ENCODE assay signal across 9 cellular contexts in the genomic region with DNA sequence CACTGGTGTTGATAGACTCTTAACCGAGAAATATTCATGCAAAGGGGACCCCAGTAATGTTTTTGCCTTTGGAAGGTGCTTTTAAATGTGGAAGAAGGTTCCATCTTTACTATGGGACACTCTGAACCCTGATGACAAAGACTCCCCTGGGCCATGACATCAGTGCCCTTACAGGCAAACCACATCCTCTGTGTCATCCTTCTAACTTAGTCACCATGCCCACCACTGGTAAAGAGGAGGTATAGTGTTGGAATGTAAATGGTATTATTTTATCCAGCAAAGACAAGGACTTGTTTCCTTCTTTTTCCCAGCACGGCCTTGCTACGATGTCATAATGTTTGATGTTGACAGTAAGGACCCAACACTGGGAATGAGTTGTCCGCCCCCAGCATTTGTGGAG. TPM values are rescaled to one million over a fixed set of nuclear protein-coding genes. Genes with fewer than 3 reads are reported as not detected.
DNase-seq lines count a peak whose midpoint lies in the region; ATAC-seq, FAIRE-seq and TF ChIP-seq lines count a peak whose summit lies in the region.
"Had no signal": no experiment of that assay in that cellular context is flagged by ENCODE, and none has a peak within 500 bp of the region (broad histone marks: within the 10 kb centered on the region; RNA-seq: fewer than 3 reads in every experiment).

No MANE protein-coding gene starts in this region.

- peaks cover 68% of the 10 kb centered on the region for H3K36me3 Mint-ChIP-seq in T-helper 1 cell treated with Interleukin-12 subunit alpha and Interleukin-12 subunit beta and Interleukin-4 antibody, amounts not matched to agents 30 μg/mL and 1 μg/mL, for 36 hours (ENCODE audit: low read depth)

- TF ChIP-seq EP300 in GM12878 (IDR thresholded peaks at IDR 0.05; ENCODE audit: borderline replicate concordance in 1 of 2, control insufficient read depth in 1 of 2, low read depth in 2 of 2, low read length in 2 of 2) = no peak

- peaks cover 21% of the 10 kb centered on the region for H3K4me1 Mint-ChIP-seq in T-helper 1 cell treated with Interleukin-12 subunit alpha and Interleukin-12 subunit beta and Interleukin-4 antibody, amounts not matched to agents 30 μg/mL and 1 μg/mL, for 36 hours (ENCODE audit: low read depth)

- RAD21 ChIA-PET in GM12878 (lab: Charles Lee; ENCODE audit: unreplicated experiment) = no interaction called here

- WGBS in GM23248 (ENCODE audit: low coverage in 1 of 2, low lambda C conversion rate in 2 of 2, missing lambda C conversion rate in 2 of 2), 2 experiments = 18 to 23% methylated on average over 4 of the region's 4 CpGs
- WGBS in GM12878 (ENCODE audit: insufficient coverage, insufficient replicate concordance, low lambda C conversion rate, missing lambda C conversion rate) = 95% methylated on average over 4 of the region's 4 CpGs

- peaks cover 35% of the 10 kb centered on the region for H3F3A ChIP-seq in GM23248 (ENCODE audit: insufficient read depth)

- in situ Hi-C loops in GM23248 (cut with MboI) (no loop called here), GM12878 (cut with MboI) (loop anchor here (25.0 kb wide), 1 partner anchor 643 kb away; a partner anchor contains a TSS)

- H3K27ac ChIP-seq in GM23248 (peak overlapping the region; percentile 89), GM12878 (ENCODE audit: control insufficient read depth, insufficient read depth) (no peak overlapping the region)

- H3K27me3 Mint-ChIP-seq in T-helper 1 cell treated with Interleukin-12 subunit alpha and Interleukin-12 subunit beta and Interleukin-4 antibody, amounts not matched to agents 30 μg/mL and 1 μg/mL, for 36 hours (ENCODE audit: low read depth) = no peaks in the 10 kb centered on the region
- H3K27me3 Mint-ChIP-seq: IgD-negative memory B cell had no signal

- no peaks in the 10 kb centered on the region for H4K20me1 ChIP-seq in GM23248 (ENCODE audit: insufficient read depth)
- no peaks in the 10 kb centered on the region for H4K20me1 ChIP-seq in GM12878 (ENCODE audit: control insufficient read depth, insufficient read depth)

- H3K4me2 ChIP-seq in GM23248 (ENCODE audit: unreplicated experiment) (peak overlapping the region; percentile 52), GM12878 (ENCODE audit: control insufficient read depth, insufficient read depth) (no peak overlapping the region)

- peak overlapping the region; percentile 17; the same call in 1 of the 2 replicates for H3K4me3 ChIP-seq in GM23248
- no peak overlapping the region for H3K4me3 ChIP-seq in GM12878

- H3K36me3 ChIP-seq in GM23248 (ENCODE audit: low read depth) (peaks cover 30% of the 10 kb centered on the region), GM12878 (ENCODE audit: control insufficient read depth in 2 of 2, insufficient read depth in 2 of 2, low read length in 1 of 2) (peaks cover 20 to 51% of the 10 kb centered on the region in 2 experiments)

- H3K9me2 ChIP-seq in GM23248 (ENCODE audit: insufficient read depth) = no peaks in the 10 kb centered on the region

- SMC1A ChIA-PET in GM12878 (lab: Charles Lee; ENCODE audit: uncharacterized antibody, unreplicated experiment) = no interaction called here

- CTCF ChIA-PET in GM12878 (lab: Yijun Ruan, JAX) = no interaction called here

- H3K27me3 ChIP-seq in GM23248 (replicated peaks; ENCODE audit: insufficient read depth) = no peaks in the 10 kb centered on the region
- no peaks in the 10 kb centered on the region for H3K27me3 ChIP-seq in GM12878 (replicated peaks in 1 of 2; ENCODE audit: control insufficient read depth in 2 of 2, insufficient read depth in 2 of 2, low read length in 1 of 2)

- peak overlapping the region; percentile 42 for H3K4me3 Mint-ChIP-seq in T-helper 1 cell treated with Interleukin-12 subunit alpha and Interleukin-12 subunit beta and Interleukin-4 antibody, amounts not matched to agents 30 μg/mL and 1 μg/mL, for 36 hours
- H3K4me3 Mint-ChIP-seq: IgD-negative memory B cell had no signal

- peaks cover 45% of the 10 kb centered on the region for H3K79me2 ChIP-seq in GM23248 (ENCODE audit: insufficient read depth)
- H3K79me2 ChIP-seq in GM12878 (ENCODE audit: control insufficient read depth, insufficient read depth, low read length) = no peaks in the 10 kb centered on the region

- FAIRE-seq in GM12878 (lab: Jason Lieb, UNC) = no peak

- intact Hi-C loops in GM12878 (cut with micrococcal nuclease; ENCODE audit: unreplicated experiment) = no loop called here

- H3K27ac Mint-ChIP-seq in T-helper 1 cell treated with Interleukin-12 subunit alpha and Interleukin-12 subunit beta and Interleukin-4 antibody, amounts not matched to agents 30 μg/mL and 1 μg/mL, for 36 hours = peak overlapping the region; percentile 91
- H3K27ac Mint-ChIP-seq: IgD-negative memory B cell had no signal

- BruUV-seq in GM12878 (replicated peaks; lab: Mats Ljungman, UMichigan) = no TSS peak

- no peak for TF ChIP-seq POLR2A in GM12878 (IDR thresholded peaks at IDR 0.05; ENCODE audit: low read depth, low read length)

- DNase-seq in GM23248 = peak; percentile 88
- DNase-seq in GM12878 (ENCODE audit: low read depth, low spot score) = no peak
- peak; percentile 69 for DNase-seq in stimulated activated CD4-positive, alpha-beta T cell treated with anti-CD3 and anti-CD28 coated beads, Interleukin-4, amount 100 ng/mL, for 24 hours
- DNase-seq in NCI-H2227 (lab: John Stamatoyannopoulos, UW; ENCODE audit: unreplicated experiment) = no peak
- no peak for DNase-seq in NOMO-1 treated with DMSO at 0.1 percent for 48 hours (lab: John Stamatoyannopoulos, UW; ENCODE audit: unreplicated experiment)
- DNase-seq in NCI-H1417 (lab: John Stamatoyannopoulos, UW) = no peak
- no peak for DNase-seq in SHP77 treated with DMSO at 0.1 percent for 48 hours (lab: John Stamatoyannopoulos, UW)

- peaks cover 3% of the 10 kb centered on the region for H3K9me3 Mint-ChIP-seq in T-helper 1 cell treated with Interleukin-12 subunit alpha and Interleukin-12 subunit beta and Interleukin-4 antibody, amounts not matched to agents 30 μg/mL and 1 μg/mL, for 36 hours
- H3K9me3 Mint-ChIP-seq: IgD-negative memory B cell had no signal

- no peaks in the 10 kb centered on the region for H3K9me3 ChIP-seq in GM23248 (ENCODE audit: low read depth)
- H3K9me3 ChIP-seq in GM12878 (replicated peaks; ENCODE audit: control insufficient read depth, insufficient read depth, low read length) = no peaks in the 10 kb centered on the region

- peaks cover 28% of the 10 kb centered on the region for H3K4me1 ChIP-seq in GM23248 (ENCODE audit: insufficient read depth)
- H3K4me1 ChIP-seq in GM12878 (ENCODE audit: control insufficient read depth, insufficient read depth, low read length) = no peaks in the 10 kb centered on the region

- no peak for TF ChIP-seq RAD21 in GM12878 (IDR thresholded peaks at IDR 0.05; ENCODE audit: insufficient read depth, low read depth, low read length)

- peak overlapping the region; percentile 38 for H3K9ac ChIP-seq in GM23248
- no peak overlapping the region for H3K9ac ChIP-seq in GM12878 (ENCODE audit: control insufficient read depth, insufficient read depth, low read length)

- no peak overlapping the region for H2AFZ ChIP-seq in GM23248
- no peak overlapping the region for H2AFZ ChIP-seq in GM12878 (ENCODE audit: control insufficient read depth, low read depth, low read length)

- no peak for TF ChIP-seq CTCF in GM12878 (IDR thresholded peaks at IDR 0.05 in 2 of 3, conservative IDR thresholded peaks at IDR 0.05 in 1 of 3; ENCODE audit: control insufficient read depth in 2 of 3, extremely low read depth in 1 of 3, insufficient read depth in 1 of 3, low read depth in 3 of 3, low read length in 3 of 3)

- ATAC-seq in GM12878 = peak; percentile 81

- POLR2A ChIA-PET in GM12878 (lab: Charles Lee) = no interaction called here

RNA-seq across cellular contexts. Expression of a gene that starts 12.6 kb away (rescaled TPM):
- total RNA-seq in GM23248 (2014; rRNA removed; shearing (Covaris generic)) = 19.6 and 22.0 TPM in 2 replicates
- polyA plus RNA-seq in GM23248 (2016; fragmentation: Nextera tagmentation; extraction: Ambion mirVana) = 17.8 and 18.8 TPM in 2 replicates
- total RNA-seq in GM12878 (2013; cell fraction: nucleolus; rRNA removed) = 22.6 and 28.0 TPM in 2 replicates
- 35.6 and 35.7 TPM in 2 replicates for total RNA-seq in GM12878 (2014; rRNA removed)
- total RNA-seq in GM12878 (2014; rRNA removed; fragmentation: Illumina TruSeq; extraction: Trizol) = 27.4 and 28.7 TPM in 2 replicates
- 34.8 and 37.1 TPM in 2 replicates for total RNA-seq in GM12878 (2021)
- 21.0 TPM for polyA plus RNA-seq in GM12878 (2011; ENCODE audit: low read depth)
- 43.9 and 47.2 TPM in 2 replicates for polyA plus RNA-seq in GM12878 (2011; rRNA removed)
- 47.5 and 48.1 TPM in 2 replicates for polyA plus RNA-seq in GM12878 (2011; cell fraction: cytosol; rRNA removed)
- polyA plus RNA-seq in GM12878 (2011; cell fraction: nucleus; rRNA removed) = 28.6 and 32.8 TPM in 2 replicates
- 22.9 and 25.6 TPM in 2 replicates for polyA plus RNA-seq in GM12878 (2012)
- 36.4 and 37.7 TPM in 2 replicates for polyA plus RNA-seq in GM12878 (2014; fragmentation: Illumina TruSeq; extraction: Trizol)
- polyA plus RNA-seq in GM12878 (2014; fragmentation: Nextera tagmentation; extraction: Ambion mirVana) = 10 to 100 TPM; 12.2 to 16.8 TPM
- 32.0 and 34.3 TPM in 2 replicates for polyA plus RNA-seq in GM12878 (2014; rRNA removed)
- polyA plus RNA-seq in GM12878 (2016; fragmentation: Nextera tagmentation; extraction: Ambion mirVana) = 10 to 100 TPM; 34.3 to 38.3 TPM
- polyA minus RNA-seq in GM12878 (2011; rRNA and poly(A)+ RNA removed) = 55.0 and 70.1 TPM in 2 replicates
- 14.3 and 20.2 TPM in 2 replicates for polyA minus RNA-seq in GM12878 (2011; cell fraction: cytosol; rRNA and poly(A)+ RNA removed)
- 18.7 and 30.4 TPM in 2 replicates for polyA minus RNA-seq in GM12878 (2011; cell fraction: nucleus; rRNA and poly(A)+ RNA removed)

RNA-seq across cellular contexts. Expression of a gene that starts 47.2 kb away (rescaled TPM):
- 0.11 and 2.1 TPM in 2 replicates for total RNA-seq in GM23248 (2014; rRNA removed; shearing (Covaris generic))
- 1.4 and 1.8 TPM in 2 replicates for polyA plus RNA-seq in GM23248 (2016; fragmentation: Nextera tagmentation; extraction: Ambion mirVana)
- 4.2 and 7.9 TPM in 2 replicates for total RNA-seq in GM12878 (2013; cell fraction: nucleolus; rRNA removed)
- 0.05 and 0.11 TPM in 2 replicates for total RNA-seq in GM12878 (2014; rRNA removed)
- 0.14 and 0.18 TPM in 2 replicates for total RNA-seq in GM12878 (2014; rRNA removed; fragmentation: Illumina TruSeq; extraction: Trizol)
- 0.05 and 0.08 TPM in 2 replicates for total RNA-seq in GM12878 (2021)
- 0.16 TPM for polyA plus RNA-seq in GM12878 (2011; ENCODE audit: low read depth)
- polyA plus RNA-seq in GM12878 (2011; rRNA removed) = 1.5 and 2.5 TPM in 2 replicates
- polyA plus RNA-seq in GM12878 (2011; cell fraction: cytosol; rRNA removed) = 1.8 and 2.0 TPM in 2 replicates
- polyA plus RNA-seq in GM12878 (2011; cell fraction: nucleus; rRNA removed) = 1.8 and 2.8 TPM in 2 replicates
- 0.11 and 0.31 TPM in 2 replicates for polyA plus RNA-seq in GM12878 (2012)
- 0.04 and 0.08 TPM in 2 replicates for polyA plus RNA-seq in GM12878 (2014; fragmentation: Illumina TruSeq; extraction: Trizol)
- polyA plus RNA-seq in GM12878 (2014; fragmentation: Nextera tagmentation; extraction: Ambion mirVana) = not detected
- polyA plus RNA-seq in GM12878 (2014; rRNA removed) = 0.03 and 0.06 TPM in 2 replicates
- polyA plus RNA-seq in GM12878 (2016; fragmentation: Nextera tagmentation; extraction: Ambion mirVana) = under 1 TPM in 1 of 2 experiments, not detected in 1; 0.07 TPM
- 2.3 and 3.5 TPM in 2 replicates for polyA minus RNA-seq in GM12878 (2011; rRNA and poly(A)+ RNA removed)
- polyA minus RNA-seq in GM12878 (2011; cell fraction: cytosol; rRNA and poly(A)+ RNA removed) = 0.73 and 1.2 TPM in 2 replicates
- polyA minus RNA-seq in GM12878 (2011; cell fraction: nucleus; rRNA and poly(A)+ RNA removed) = 5.4 and 8.7 TPM in 2 replicates

RNA-seq across cellular contexts. Expression of a gene that starts 52.2 kb away (rescaled TPM):
- total RNA-seq in GM23248 (2014; rRNA removed; shearing (Covaris generic)) = 7.3 and 11.3 TPM in 2 replicates
- 21.2 and 24.1 TPM in 2 replicates for polyA plus RNA-seq in GM23248 (2016; fragmentation: Nextera tagmentation; extraction: Ambion mirVana)
- 8.2 and 8.6 TPM in 2 replicates for total RNA-seq in GM12878 (2013; cell fraction: nucleolus; rRNA removed)
- total RNA-seq in GM12878 (2014; rRNA removed) = 1.5 and 2.8 TPM in 2 replicates
- total RNA-seq in GM12878 (2014; rRNA removed; fragmentation: Illumina TruSeq; extraction: Trizol) = 4.2 and 4.3 TPM in 2 replicates
- total RNA-seq in GM12878 (2021) = 3.4 and 4.6 TPM in 2 replicates
- 3.1 TPM for polyA plus RNA-seq in GM12878 (2011; ENCODE audit: low read depth)
- 6.3 and 13.7 TPM in 2 replicates for polyA plus RNA-seq in GM12878 (2011; rRNA removed)
- 1.8 and 1.9 TPM in 2 replicates for polyA plus RNA-seq in GM12878 (2011; cell fraction: cytosol; rRNA removed)
- polyA plus RNA-seq in GM12878 (2011; cell fraction: nucleus; rRNA removed) = 4.7 and 5.2 TPM in 2 replicates
- polyA plus RNA-seq in GM12878 (2012) = 5.3 and 6.6 TPM in 2 replicates
- 5.2 and 6.6 TPM in 2 replicates for polyA plus RNA-seq in GM12878 (2014; fragmentation: Illumina TruSeq; extraction: Trizol)
- polyA plus RNA-seq in GM12878 (2014; fragmentation: Nextera tagmentation; extraction: Ambion mirVana) = 1 to 10 TPM in 1 of 2 experiments, under 1 TPM in 1; 0.90 to 1.5 TPM
- polyA plus RNA-seq in GM12878 (2014; rRNA removed) = 3.5 and 4.0 TPM in 2 replicates
- 1 to 10 TPM; 4.3 to 7.9 TPM for polyA plus RNA-seq in GM12878 (2016; fragmentation: Nextera tagmentation; extraction: Ambion mirVana)
- 1.6 and 2.4 TPM in 2 replicates for polyA minus RNA-seq in GM12878 (2011; rRNA and poly(A)+ RNA removed)
- polyA minus RNA-seq in GM12878 (2011; cell fraction: cytosol; rRNA and poly(A)+ RNA removed) = 1.2 and 4.9 TPM in 2 replicates
- 1.6 and 2.4 TPM in 2 replicates for polyA minus RNA-seq in GM12878 (2011; cell fraction: nucleus; rRNA and poly(A)+ RNA removed)

Comparison
In these comparisons a context has a peak if more than half of its experiments do, and no peak if none do; other contexts are left out.
1. DNase-seq: peak in GM23248 (single experiment) and stimulated activated CD4-positive, alpha-beta T cell treated with anti-CD3 and anti-CD28 coated beads, Interleukin-4, amount 100 ng/mL, for 24 hours (single experiment); none in GM12878 (single experiment), NCI-H2227 (single experiment), NOMO-1 treated with DMSO at 0.1 percent for 48 hours (single experiment), NCI-H1417 (0 of 3) and SHP77 treated with DMSO at 0.1 percent for 48 hours (single experiment).